Comparison of ENCODE assay signal across 8 cellular contexts in genomic region chr17:42679492-42680330, GRCh38. TPM values are rescaled to one million over a fixed set of nuclear protein-coding genes. Genes with fewer than 3 reads are reported as not detected.
DNase-seq lines count a peak whose midpoint lies in the region; ATAC-seq, FAIRE-seq and TF ChIP-seq lines count a peak whose summit lies in the region.

No MANE protein-coding gene starts in this region.

- H3K4me3 ChIP-seq in AG04450 (ENCODE audit: low read depth, low read length): peak overlapping the region; percentile 47

- peaks cover 70% of the 10 kb centered on the region for H3K4me1 Mint-ChIP-seq in dendritic cell treated with granulocyte-macrophage colony-stimulating factor and Interleukin-4, amounts not matched to agents 40 ng/mL and 50 ng/mL, for 4 days (ENCODE audit: low read depth)

- H3K36me3 Mint-ChIP-seq in dendritic cell treated with granulocyte-macrophage colony-stimulating factor and Interleukin-4, amounts not matched to agents 40 ng/mL and 50 ng/mL, for 4 days (ENCODE audit: low read depth): no peaks in the 10 kb centered on the region

- peak; percentile 72 for TF ChIP-seq CTCF in AG04450 (IDR thresholded peaks at IDR 0.05; ENCODE audit: low read depth, low read length)

- H3K9me3 Mint-ChIP-seq in dendritic cell treated with granulocyte-macrophage colony-stimulating factor and Interleukin-4, amounts not matched to agents 40 ng/mL and 50 ng/mL, for 4 days: no peaks in the 10 kb centered on the region

- H3K4me3 Mint-ChIP-seq in dendritic cell treated with granulocyte-macrophage colony-stimulating factor and Interleukin-4, amounts not matched to agents 40 ng/mL and 50 ng/mL, for 4 days: peak overlapping the region; percentile 64

- no peaks in the 10 kb centered on the region; the same call in 1 of the 2 replicates for H3K9me3 ChIP-seq in AG04450 (ENCODE audit: control insufficient read depth, insufficient read depth, low read length)

- CTCF ChIA-PET in AG04450 (lab: Charles Lee): interaction anchor here (0.6 to 4.8 kb wide), 5 partner anchors 19 to 481 kb away, joined by 3 to 30 read pairs (median 3); partner anchors contain the start of gene PSMC3IP

- H3K27me3 Mint-ChIP-seq in dendritic cell treated with granulocyte-macrophage colony-stimulating factor and Interleukin-4, amounts not matched to agents 40 ng/mL and 50 ng/mL, for 4 days: peaks cover 67% of the 10 kb centered on the region

- POLR2A ChIA-PET in AG04450 (lab: Yijun Ruan, JAX): interaction anchor here (1.0 to 2.5 kb wide), 3 partner anchors 70 to 102 kb away, joined by 3 to 6 read pairs (median 6); partner anchors contain the start of genes PSMC3IP, RETREG3 and TUBG1

- peak; percentile 57 for ATAC-seq in left lobe of liver
- no peak for ATAC-seq in HG03045 (IDR thresholded peaks at IDR 0.05; ENCODE audit: unreplicated experiment)

- peak overlapping the region; percentile 95 for H3K27ac Mint-ChIP-seq in dendritic cell treated with granulocyte-macrophage colony-stimulating factor and Interleukin-4, amounts not matched to agents 40 ng/mL and 50 ng/mL, for 4 days

- no peak for DNase-seq in AG04450 (ENCODE audit: low read depth, low spot score)
- DNase-seq in GM19239 (ENCODE audit: insufficient read length, low spot score): peak; percentile 70
- peak; percentile 70 for DNase-seq in NCI-H2107 treated with DMSO at 0.1 percent for 48 hours (lab: John Stamatoyannopoulos, UW; ENCODE audit: unreplicated experiment)
- peak; percentile 37 to 61 for DNase-seq in activated CD4-positive, alpha-beta T cell treated with anti-CD3 and anti-CD28 coated beads for 24 hours (ENCODE audit: low read depth in 2 of 2)
- DNase-seq in left lobe of liver (ENCODE audit: low spot score): peak; percentile 84
- peak; percentile 70 to 71 for DNase-seq in stimulated activated CD4-positive, alpha-beta T cell treated with anti-CD3 and anti-CD28 coated beads, Interleukin-2, amount 100 ng/mL, for 48 hours

- intact Hi-C loops in dendritic cell treated with granulocyte-macrophage colony-stimulating factor and Interleukin-4, amounts not matched to agents 40 ng/mL and 50 ng/mL, for 4 days (cut with micrococcal nuclease): loop anchor here (1.0 to 2.0 kb wide), 2 partner anchors 71 to 101 kb away; no protein-coding TSS in a partner anchor

- peak; percentile 89 for FAIRE-seq in GM19239 (lab: Jason Lieb, UNC)

- H3K27me3 ChIP-seq in AG04450 (ENCODE audit: control insufficient read depth, insufficient read depth, low read length): no peaks in the 10 kb centered on the region

- H3K27ac ChIP-seq in AG04450 (ENCODE audit: low read depth, low read length): peak overlapping the region; percentile 81

RNA-seq across cellular contexts. Expression of gene CCR10, which starts 1.9 kb away (rescaled TPM):
- 0.45 and 0.76 TPM in 2 replicates for polyA plus RNA-seq in AG04450 (2011; rRNA removed)
- polyA minus RNA-seq in AG04450 (2011; rRNA and poly(A)+ RNA removed): 0.13 and 0.32 TPM in 2 replicates
- 0.13 TPM for total RNA-seq in left lobe of liver

RNA-seq across cellular contexts. Expression of gene CNTNAP1, which starts 2.6 kb away (rescaled TPM):
- 53.7 and 62.9 TPM in 2 replicates for polyA plus RNA-seq in AG04450 (2011; rRNA removed)
- polyA minus RNA-seq in AG04450 (2011; rRNA and poly(A)+ RNA removed): 36.8 and 45.7 TPM in 2 replicates
- 0.93 TPM for total RNA-seq in left lobe of liver

RNA-seq across cellular contexts. Expression of gene PLEKHH3, which starts 2.9 kb away (rescaled TPM):
- 3.6 and 4.3 TPM in 2 replicates for polyA plus RNA-seq in AG04450 (2011; rRNA removed)
- 1.5 and 3.2 TPM in 2 replicates for polyA minus RNA-seq in AG04450 (2011; rRNA and poly(A)+ RNA removed)
- 27.6 TPM for total RNA-seq in left lobe of liver

RNA-seq across cellular contexts. Expression of gene TUBG2, which starts 20.6 kb away (rescaled TPM):
- 7.8 and 9.9 TPM in 2 replicates for polyA plus RNA-seq in AG04450 (2011; rRNA removed)
- 5.7 and 6.5 TPM in 2 replicates for polyA minus RNA-seq in AG04450 (2011; rRNA and poly(A)+ RNA removed)
- 7.6 TPM for total RNA-seq in left lobe of liver
